Comparison of ENCODE assay signal across 19 cellular contexts in the genomic region with DNA sequence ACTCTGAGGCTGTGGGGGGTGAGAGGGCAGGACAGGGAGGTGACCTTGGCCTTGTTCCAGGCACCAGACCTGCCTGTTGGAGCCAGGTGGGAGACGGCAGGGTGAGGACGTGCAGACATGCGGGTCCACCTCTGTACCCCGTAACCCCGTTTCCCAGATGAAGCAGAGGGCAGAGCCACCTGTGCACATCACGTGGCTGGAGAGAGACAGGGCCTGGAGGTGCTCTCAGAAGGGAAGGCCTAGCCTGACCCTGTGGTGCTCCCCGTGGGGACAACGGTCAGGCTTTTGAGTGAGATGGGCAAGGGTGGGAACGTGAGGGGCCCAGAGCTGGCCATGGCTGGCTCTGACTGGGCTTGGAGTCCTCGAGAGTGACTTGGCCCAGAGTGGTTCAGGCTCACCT. TPM values are rescaled to one million over a fixed set of nuclear protein-coding genes. Genes with fewer than 3 reads are reported as not detected.
A peak's percentile ranks its signal among the peaks of the same experiment; 100 is the strongest.
DNase-seq lines count a peak whose midpoint lies in the region; ATAC-seq and TF ChIP-seq lines count a peak whose summit lies in the region.
"Had no signal": no experiment of that assay in that cellular context is flagged by ENCODE, and none has a peak within 500 bp of the region (broad histone marks: within the 10 kb centered on the region; RNA-seq: fewer than 3 reads in every experiment).

No MANE protein-coding gene starts in this region.

- intact Hi-C loops in CD4-positive, alpha-beta T cell (cut with DNase I, micrococcal nuclease): no loop called here
- intact Hi-C loops in adrenal gland (cut with DNase I): no loop called here

- no peak overlapping the region for H2BK120ac ChIP-seq in neuronal stem cell (ENCODE audit: low read depth, low read length)

- H4K8ac ChIP-seq in neuronal stem cell (ENCODE audit: low read depth, low read length): no peak overlapping the region

- peak overlapping the region; percentile 89 for H3K27ac Mint-ChIP-seq in CD4-positive, alpha-beta T cell
- no peak overlapping the region for H3K27ac Mint-ChIP-seq in chondrocyte (ENCODE audit: unreplicated experiment)

- TF ChIP-seq POLR2A in adrenal gland (IDR thresholded peaks at IDR 0.05): no peak

- no peaks in the 10 kb centered on the region for H3K36me3 ChIP-seq in BLaER1
- H3K36me3 ChIP-seq in neuronal stem cell (replicated peaks in 1 of 2; ENCODE audit: control insufficient read depth in 2 of 2, insufficient read depth in 2 of 2, low read length in 2 of 2): no peaks in the 10 kb centered on the region
- H3K36me3 ChIP-seq in adrenal gland (replicated peaks in 1 of 2): no peaks in the 10 kb centered on the region
- H3K36me3 ChIP-seq: SJCRH30 had no signal

- peak overlapping the region; percentile 6 for H2BK15ac ChIP-seq in neuronal stem cell (ENCODE audit: low read length)

- H3K14ac ChIP-seq in neuronal stem cell (ENCODE audit: low read length): peak overlapping the region; percentile 79

- H2AK5ac ChIP-seq in neuronal stem cell (ENCODE audit: low read depth, low read length): no peak overlapping the region

- H4K91ac ChIP-seq in neuronal stem cell (ENCODE audit: low read depth, low read length, poor library complexity): no peak overlapping the region

- no peak overlapping the region for H3K4me3 ChIP-seq in BLaER1
- H3K4me3 ChIP-seq in neuronal stem cell (ENCODE audit: low read length in 2 of 2): peak overlapping the region in 1 of 2 donors; percentile 26
- no peak overlapping the region for H3K4me3 ChIP-seq in adrenal gland
- H3K4me3 ChIP-seq: GM23248, SJCRH30 had no signal

- ATAC-seq in CD4-positive, alpha-beta T cell (ENCODE audit: poor library complexity): no peak
- ATAC-seq in HG02885 (IDR thresholded peaks at IDR 0.05; ENCODE audit: poor library complexity, unreplicated experiment): no peak

- H3K79me1 ChIP-seq in neuronal stem cell (ENCODE audit: low read depth, low read length): no peaks in the 10 kb centered on the region

- H3K4me1 Mint-ChIP-seq in CD4-positive, alpha-beta T cell (ENCODE audit: low read depth): peaks cover 37% of the 10 kb centered on the region
- no peaks in the 10 kb centered on the region for H3K4me1 Mint-ChIP-seq in chondrocyte (ENCODE audit: low read depth)

- CTCF ChIA-PET in CD4-positive, alpha-beta T cell (lab: Charles Lee): interaction anchor here (1.0 kb wide), 1 partner anchor 76 kb away, joined by 3 read pairs; no protein-coding TSS in a partner anchor

- H3K4ac ChIP-seq in neuronal stem cell (ENCODE audit: low read length): no peak overlapping the region

- H3K27me3 Mint-ChIP-seq in CD4-positive, alpha-beta T cell: no peaks in the 10 kb centered on the region
- H3K27me3 Mint-ChIP-seq in chondrocyte (ENCODE audit: low read depth): peaks cover 62% of the 10 kb centered on the region

- no peaks in the 10 kb centered on the region for H3K36me3 Mint-ChIP-seq in CD4-positive, alpha-beta T cell (ENCODE audit: low read depth)
- no peaks in the 10 kb centered on the region for H3K36me3 Mint-ChIP-seq in chondrocyte (ENCODE audit: low read depth)

- peak overlapping the region; percentile 79 for H3K18ac ChIP-seq in neuronal stem cell (ENCODE audit: low read length)

- H3K4me1 ChIP-seq in BLaER1: peaks cover 46% of the 10 kb centered on the region
- H3K4me1 ChIP-seq in neuronal stem cell (ENCODE audit: control insufficient read depth in 2 of 2, insufficient read depth in 1 of 2, low read depth in 1 of 2, low read length in 2 of 2): no peaks in the 10 kb centered on the region
- no peaks in the 10 kb centered on the region for H3K4me1 ChIP-seq in adrenal gland (replicated peaks in 1 of 2)
- H3K4me1 ChIP-seq: SJCRH30 had no signal

- POLR2A ChIA-PET in CD4-positive, alpha-beta T cell (lab: Charles Lee): interaction anchor here (0.5 to 1.5 kb wide), 2 partner anchors 11 to 79 kb away, joined by 3 to 13 read pairs; no protein-coding TSS in a partner anchor

- H3K9me3 Mint-ChIP-seq in CD4-positive, alpha-beta T cell: peaks cover under 1% of the 10 kb centered on the region
- H3K9me3 Mint-ChIP-seq in chondrocyte (ENCODE audit: low read depth): peaks cover 11% of the 10 kb centered on the region

- WGBS in neuronal stem cell (ENCODE audit: extremely low coverage in 2 of 2, insufficient read length in 2 of 2, insufficient replicate concordance in 1 of 2), 2 donors: no CpG with 5 or more reads among the region's 10 CpGs
- WGBS in adrenal gland, 4 donors: 87 to 91% (median 87%) methylated on average over 7 to 10 of the region's 10 CpGs

- H3K27me3 ChIP-seq in BLaER1: peaks cover 9% of the 10 kb centered on the region
- H3K27me3 ChIP-seq in CD4-positive, alpha-beta T cell (ENCODE audit: control insufficient read depth, insufficient read depth, low read length): peaks cover 6% of the 10 kb centered on the region
- H3K27me3 ChIP-seq in neuronal stem cell (ENCODE audit: control insufficient read depth in 3 of 3, insufficient read depth in 3 of 3, low read depth in 1 of 3, low read length in 3 of 3): peaks cover 0 to 58% (median 10%) of the 10 kb centered on the region in 3 experiments
- peaks cover 24% of the 10 kb centered on the region for H3K27me3 ChIP-seq in adrenal gland

- H4K20me1 ChIP-seq in BLaER1: no peaks in the 10 kb centered on the region

- H3K9me3 ChIP-seq in BLaER1: peaks cover 11% of the 10 kb centered on the region
- H3K9me3 ChIP-seq in CD4-positive, alpha-beta T cell (ENCODE audit: control insufficient read depth, low read length): peaks cover 6% of the 10 kb centered on the region
- H3K9me3 ChIP-seq in neuronal stem cell (replicated peaks in 1 of 2; ENCODE audit: control insufficient read depth in 2 of 2, insufficient read depth in 1 of 2, low read depth in 1 of 2, low read length in 2 of 2): peaks cover 4% of the 10 kb centered on the region in 2 donors
- no peaks in the 10 kb centered on the region for H3K9me3 ChIP-seq in adrenal gland (replicated peaks in 1 of 3)

- no peak overlapping the region for H3K9ac ChIP-seq in BLaER1
- no peak overlapping the region for H3K9ac ChIP-seq in neuronal stem cell (ENCODE audit: low read depth, low read length, poor library complexity)
- H3K9ac ChIP-seq: GM23248, KMS-11 had no signal

- no peak for DNase-seq in CD4-positive, alpha-beta T cell
- DNase-seq in chondrocyte (ENCODE audit: low spot score) (peak; percentile 68), neuronal stem cell (ENCODE audit: low spot score) (no peak), adrenal gland (no peak), mesenteric fat pad (ENCODE audit: low spot score) (no peak)
- DNase-seq: DND-41, GM23248, NCI-H1417, NCI-H187, NCI-H2107, NCI-H510A, NCI-H748 treated with DMSO at 0.1 percent for 48 hours, RPMI8226, SJCRH30 had no signal

- no peak overlapping the region; the same call in 1 of the 2 replicates for H3K27ac ChIP-seq in BLaER1
- no peak overlapping the region for H3K27ac ChIP-seq in CD4-positive, alpha-beta T cell (ENCODE audit: low read depth, low read length)
- H3K27ac ChIP-seq in neuronal stem cell (replicated peaks; ENCODE audit: low read length): no peak overlapping the region
- H3K27ac ChIP-seq in adrenal gland: no peak overlapping the region
- H3K27ac ChIP-seq: C4-2B, GM23248, KMS-11, SJCRH30 had no signal

- H2AFZ ChIP-seq in neuronal stem cell (ENCODE audit: low read length): no peak overlapping the region
- H2AFZ ChIP-seq: GM23248 had no signal

- H3K4me2 ChIP-seq in BLaER1 (peak overlapping the region; percentile 80), neuronal stem cell (ENCODE audit: insufficient read depth, low read length, poor library complexity, severe bottlenecking) (no peak overlapping the region)
- H3K4me2 ChIP-seq: KMS-11 had no signal

- H2BK12ac ChIP-seq in neuronal stem cell (ENCODE audit: low read length): peak overlapping the region; percentile 82

- H3K23ac ChIP-seq in neuronal stem cell (ENCODE audit: low read depth, low read length, poor library complexity): peak overlapping the region; percentile 75

- H3K4me3 Mint-ChIP-seq in CD4-positive, alpha-beta T cell: no peak overlapping the region
- H3K4me3 Mint-ChIP-seq in chondrocyte (ENCODE audit: unreplicated experiment): no peak overlapping the region

- H2BK5ac ChIP-seq in neuronal stem cell (ENCODE audit: low read length): no peak overlapping the region

- TF ChIP-seq CTCF in CD4-positive, alpha-beta T cell (IDR thresholded peaks at IDR 0.05): no peak
- TF ChIP-seq CTCF in chondrocyte (IDR thresholded peaks at IDR 0.05): no peak
- TF ChIP-seq CTCF in adrenal gland (IDR thresholded peaks at IDR 0.05): no peak

RNA-seq across cellular contexts. Expression of a gene that starts 6.6 kb away (rescaled TPM):
- total RNA-seq in CD4-positive, alpha-beta T cell: under 1 TPM; 0.55 to 0.56 TPM
- total RNA-seq in chondrocyte (0.10 TPM in 1 of 3 replicates, not detected in the others), adrenal gland (under 1 TPM in 2 of 8 donors, not detected in 6; 0.11 to 0.14 TPM), mesenteric fat pad (not detected)
- 0.28 TPM for polyA plus RNA-seq in neuronal stem cell (2013, experiment 1 of 2)
- polyA plus RNA-seq in neuronal stem cell (2013, experiment 2 of 2): 0.21 TPM
- under 1 TPM in 1 of 3 donors, not detected in 2; 0.03 TPM for polyA plus RNA-seq in adrenal gland
- total RNA-seq: G401, GM23248 had no signal
- polyA plus RNA-seq: GM23248 had no signal
